Comparison of ENCODE assay signal across 9 cellular contexts in genomic region chr4:184762100-184762499, GRCh38. TPM values are rescaled to one million over a fixed set of nuclear protein-coding genes. Genes with fewer than 3 reads are reported as not detected.
DNase-seq lines count a peak whose midpoint lies in the region; ATAC-seq and TF ChIP-seq lines count a peak whose summit lies in the region.
"Had no signal": no experiment of that assay in that cellular context is flagged by ENCODE, and none has a peak within 500 bp of the region (broad histone marks: within the 10 kb centered on the region; RNA-seq: fewer than 3 reads in every experiment).

No MANE protein-coding gene starts in this region.

- H3K4me1 Mint-ChIP-seq in activated CD4-positive, alpha-beta T cell treated with anti-CD3 and anti-CD28 coated beads, Interleukin-2, amount 10 ng/mL, durations not matched to agents 24 days and 14 days, result peaks cover 19% of the 10 kb centered on the region

- H3K4me3 ChIP-seq in WERI-Rb-1 (ENCODE audit: low read depth, low read length), result no peak overlapping the region
- H3K4me3 ChIP-seq: pancreas had no signal

- H3K9me3 ChIP-seq in WERI-Rb-1 (ENCODE audit: severe bottlenecking), result no peaks in the 10 kb centered on the region
- H3K9me3 ChIP-seq: pancreas had no signal

- peak overlapping the region; percentile 93 for H3K27ac Mint-ChIP-seq in activated CD4-positive, alpha-beta T cell treated with anti-CD3 and anti-CD28 coated beads, Interleukin-2, amount 10 ng/mL, durations not matched to agents 24 days and 14 days

- peaks cover 6% of the 10 kb centered on the region for H3K9me3 Mint-ChIP-seq in activated CD4-positive, alpha-beta T cell treated with anti-CD3 and anti-CD28 coated beads, Interleukin-2, amount 10 ng/mL, durations not matched to agents 24 days and 14 days

- in situ Hi-C loops in ACHN (cut with HindIII; ENCODE audit: low pct_ligation_motif_present, low pct_unique_long_range_greater_than_20kb, low sequenced_read_pairs), result no loop called here

- H3K4me3 Mint-ChIP-seq in activated CD4-positive, alpha-beta T cell treated with anti-CD3 and anti-CD28 coated beads, Interleukin-2, amount 10 ng/mL, durations not matched to agents 24 days and 14 days, result peak overlapping the region; percentile 71

- H3K27ac ChIP-seq in WERI-Rb-1, result no peak overlapping the region
- H3K27ac ChIP-seq: pancreas had no signal

- no peak for TF ChIP-seq CTCF in WERI-Rb-1 (IDR thresholded peaks at IDR 0.05; ENCODE audit: low read depth, low read length)

- peaks cover 56% of the 10 kb centered on the region for H3K36me3 Mint-ChIP-seq in activated CD4-positive, alpha-beta T cell treated with anti-CD3 and anti-CD28 coated beads, Interleukin-2, amount 10 ng/mL, durations not matched to agents 24 days and 14 days (ENCODE audit: low read depth)

- peak; percentile 90 for DNase-seq in activated CD4-positive, alpha-beta T cell treated with anti-CD3 and anti-CD28 coated beads, Interleukin-2, amount 10 ng/mL, durations not matched to agents 24 days and 14 days
- DNase-seq in stimulated activated CD4-positive, alpha-beta T cell treated with anti-CD3 and anti-CD28 coated beads, Interleukin-12 subunit alpha, Interleukin-12 subunit beta, amount 100 ng/mL, for 4 hours, result peak; percentile 9
- no peak for DNase-seq in NCI-H2081 (lab: John Stamatoyannopoulos, UW)
- DNase-seq in ACHN, result no peak
- no peak for DNase-seq in WERI-Rb-1
- DNase-seq in SW 1271 (lab: John Stamatoyannopoulos, UW), result no peak
- DNase-seq: pancreas had no signal

- peaks cover 57% of the 10 kb centered on the region for H3K36me3 ChIP-seq in WERI-Rb-1

- H3K27me3 ChIP-seq in WERI-Rb-1 (ENCODE audit: insufficient read depth, low read depth, severe bottlenecking), result no peaks in the 10 kb centered on the region
- H3K27me3 ChIP-seq: pancreas had no signal

- ATAC-seq in GM18870 (IDR thresholded peaks at IDR 0.05; ENCODE audit: unreplicated experiment) (peak; percentile 92), HG02938 (IDR thresholded peaks at IDR 0.05; ENCODE audit: unreplicated experiment) (peak; percentile 87)

- no peaks in the 10 kb centered on the region for H3K27me3 Mint-ChIP-seq in activated CD4-positive, alpha-beta T cell treated with anti-CD3 and anti-CD28 coated beads, Interleukin-2, amount 10 ng/mL, durations not matched to agents 24 days and 14 days

- intact Hi-C loops in activated CD4-positive, alpha-beta T cell treated with anti-CD3 and anti-CD28 coated beads, Interleukin-2, amount 10 ng/mL, durations not matched to agents 24 days and 14 days (cut with micrococcal nuclease), result loop anchor here (1.0 to 2.0 kb wide), 5 partner anchors 28 to 494 kb away; partner anchors contain the start of gene CENPU

RNA-seq across cellular contexts. Expression of gene CENPU, which starts 28.2 kb away (rescaled TPM):
- 71.7 and 75.5 TPM in 2 replicates for total RNA-seq in activated CD4-positive, alpha-beta T cell treated with anti-CD3 and anti-CD28 coated beads, Interleukin-2, amount 10 ng/mL, durations not matched to agents 24 days and 14 days

Comparison
In these comparisons a context has a peak if more than half of its experiments do, and no peak if none do; other contexts are left out.
1. DNase-seq: peak in activated CD4-positive, alpha-beta T cell treated with anti-CD3 and anti-CD28 coated beads, Interleukin-2, amount 10 ng/mL, durations not matched to agents 24 days and 14 days (single experiment) and stimulated activated CD4-positive, alpha-beta T cell treated with anti-CD3 and anti-CD28 coated beads, Interleukin-12 subunit alpha, Interleukin-12 subunit beta, amount 100 ng/mL, for 4 hours (single experiment); none in NCI-H2081 (0 of 2), ACHN (single experiment), WERI-Rb-1 (single experiment) and SW 1271 (0 of 2).